8 cellular contexts compared by ENCODE assay signal in genomic region chr19:40464059-40465024, GRCh38. TPM values are rescaled to one million over a fixed set of nuclear protein-coding genes. Genes with fewer than 3 reads are reported as not detected.
DNase-seq lines count a peak whose midpoint lies in the region; ATAC-seq and TF ChIP-seq lines count a peak whose summit lies in the region.

No MANE protein-coding gene starts in this region.

- TF ChIP-seq CTCF in heart right ventricle (IDR thresholded peaks at IDR 0.05): peak; percentile 67 to 88 (median 83)
- TF ChIP-seq CTCF in progenitor cell of endocrine pancreas (IDR thresholded peaks at IDR 0.05; ENCODE audit: unreplicated experiment): peak; percentile 75

- peaks cover 6 to 53% (median 26%) of the 10 kb centered on the region in 9 donors for H3K4me1 ChIP-seq in heart right ventricle

- intact Hi-C loops in heart right ventricle (cut with DNase I): loop anchor here in 7 of 10 donors (1.0 to 10.0 kb wide), 13 partner anchors 20 to 170 kb away; partner anchors contain the start of genes SERTAD3 (in 2 of the 7) and LTBP4 (in 1 of the 7)

- peak overlapping the region; percentile 70 to 94 (median 86) for H3K27ac ChIP-seq in heart right ventricle

- no peaks in the 10 kb centered on the region for H3K36me3 Mint-ChIP-seq in progenitor cell of endocrine pancreas (ENCODE audit: insufficient read depth)

- peak overlapping the region in 9 of 10 donors; percentile 60 to 97 (median 74) for H3K4me3 ChIP-seq in heart right ventricle

- peaks cover 13% of the 10 kb centered on the region for H3K4me1 Mint-ChIP-seq in progenitor cell of endocrine pancreas (ENCODE audit: low read depth)

- peak; percentile 51 for DNase-seq in GF-D8 (lab: John Stamatoyannopoulos, UW)
- DNase-seq in NCI-H1105 (lab: John Stamatoyannopoulos, UW): peak; percentile 41
- DNase-seq in SW480 (ENCODE audit: low spot score): peak; percentile 90
- peak; percentile 95 for DNase-seq in amniotic epithelial cell (ENCODE audit: low read depth)
- DNase-seq in heart right ventricle: peak; percentile 80 to 86
- DNase-seq in progenitor cell of endocrine pancreas (ENCODE audit: low spot score, unreplicated experiment): peak; percentile 84
- DNase-seq in ureter (ENCODE audit: low spot score): peak; percentile 91

- H3K27me3 Mint-ChIP-seq in progenitor cell of endocrine pancreas: peaks cover 28% of the 10 kb centered on the region

- H3K4me3 Mint-ChIP-seq in progenitor cell of endocrine pancreas (ENCODE audit: low read depth): peak overlapping the region; percentile 73

- no peaks in the 10 kb centered on the region for H3K36me3 ChIP-seq in heart right ventricle

- peak overlapping the region; percentile 93 for H3K27ac Mint-ChIP-seq in progenitor cell of endocrine pancreas

- H3K27me3 ChIP-seq in heart right ventricle: peaks cover 0 to 26% (median 0%) of the 10 kb centered on the region in 7 donors

- 28 to 30% methylated on average over 11 of the region's 11 CpGs for WGBS in heart right ventricle, 2 donors

- ATAC-seq in heart right ventricle (peak in 5 of 8 donors; percentile 8 to 49 (median 14)), GM18909 (IDR thresholded peaks at IDR 0.05; ENCODE audit: poor library complexity, unreplicated experiment) (no peak)

- no peaks in the 10 kb centered on the region for H3K9me3 ChIP-seq in heart right ventricle

- H3K9me3 Mint-ChIP-seq in progenitor cell of endocrine pancreas (ENCODE audit: low read depth): no peaks in the 10 kb centered on the region

RNA-seq across cellular contexts. Expression of gene BLVRB, which starts 1.2 kb away (rescaled TPM):
- total RNA-seq in heart right ventricle (100 to 1,000 TPM in 3 of 10 donors, 10 to 100 TPM in 7; 70.9 to 144 (median 91.4) TPM), progenitor cell of endocrine pancreas (14.0 and 16.4 TPM in 2 replicates), ureter (62.6 TPM)
- 100 to 1,000 TPM in 1 of 2 donors, 10 to 100 TPM in 1; 95.8 to 213 TPM for polyA plus RNA-seq in heart right ventricle

RNA-seq across cellular contexts. Expression of gene SPTBN4, which starts 2.5 kb away (rescaled TPM):
- total RNA-seq in heart right ventricle: 1 to 10 TPM; 3.0 to 6.6 (median 4.9) TPM
- 10 to 100 TPM in 1 of 2 donors, 1 to 10 TPM in 1; 3.2 to 13.8 TPM for polyA plus RNA-seq in heart right ventricle
- 2.8 and 3.1 TPM in 2 replicates for total RNA-seq in progenitor cell of endocrine pancreas
- total RNA-seq in ureter: 2.6 TPM

RNA-seq across cellular contexts. Expression of gene SERTAD3, which starts 20.2 kb away (rescaled TPM):
- total RNA-seq in heart right ventricle (10 to 100 TPM; 19.4 to 37.5 (median 27.4) TPM), progenitor cell of endocrine pancreas (26.5 and 27.5 TPM in 2 replicates), ureter (34.3 TPM)
- 10 to 100 TPM; 35.3 to 35.6 TPM for polyA plus RNA-seq in heart right ventricle

RNA-seq across cellular contexts. Expression of gene SERTAD1, which starts 38.5 kb away (rescaled TPM):
- total RNA-seq in heart right ventricle (10 to 100 TPM in 3 of 10 donors, 1 to 10 TPM in 7; 6.3 to 16.8 (median 8.4) TPM), progenitor cell of endocrine pancreas (4.1 and 4.4 TPM in 2 replicates), ureter (8.9 TPM)
- polyA plus RNA-seq in heart right ventricle: 10 to 100 TPM; 13.4 to 35.8 TPM

RNA-seq across cellular contexts. Expression of gene PRX, which starts 51.2 kb away (rescaled TPM):
- total RNA-seq in heart right ventricle (1 to 10 TPM; 1.7 to 3.8 (median 2.7) TPM), progenitor cell of endocrine pancreas (0.96 and 1.2 TPM in 2 replicates), ureter (3.2 TPM)
- polyA plus RNA-seq in heart right ventricle: 1 to 10 TPM; 2.4 to 2.7 TPM

Comparison
In these comparisons a context has a peak if more than half of its experiments do, and no peak if none do; other contexts are left out.
1. DNase-seq: peak in every context shown above with its lines; median percentile 95 in amniotic epithelial cell; 91 in ureter; 90 in SW480; 84 in progenitor cell of endocrine pancreas; 83 in heart right ventricle; 51 in GF-D8; 41 in NCI-H1105.